8 cellular contexts compared by ENCODE assay signal in the genomic region with DNA sequence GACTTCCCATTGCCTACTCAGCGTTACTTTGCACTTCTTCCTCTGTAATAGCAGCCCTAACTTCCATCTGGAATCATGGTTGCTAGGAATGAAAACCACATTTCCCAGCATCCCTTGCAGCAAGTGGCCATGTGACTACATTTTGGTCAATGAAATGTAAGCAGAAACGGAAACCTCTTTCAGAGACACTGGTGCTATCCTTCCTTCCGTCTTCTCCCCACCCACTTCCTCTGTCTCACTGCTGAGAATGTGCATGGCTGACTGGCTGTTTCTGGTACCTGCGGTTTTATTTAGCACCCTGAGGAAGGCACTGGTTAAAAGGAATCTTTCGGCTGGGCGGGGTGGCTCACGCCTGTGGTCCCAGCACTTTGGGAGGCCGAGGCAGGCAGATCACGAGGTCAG.
A peak's percentile ranks its signal among the peaks of the same experiment; 100 is the strongest.
DNase-seq lines count a peak whose midpoint lies in the region; ATAC-seq and TF ChIP-seq lines count a peak whose summit lies in the region.

No MANE protein-coding gene starts in this region.

- no peak for TF ChIP-seq CTCF in GM23338 (conservative IDR thresholded peaks at IDR 0.05; ENCODE audit: low read depth in 2 of 2)
- no peak for TF ChIP-seq CTCF in OCI-LY1 (IDR thresholded peaks at IDR 0.05; ENCODE audit: low read length)

- no peak overlapping the region for H3K9ac ChIP-seq in OCI-LY1 (ENCODE audit: low read length)

- ATAC-seq in GM23338: peak; percentile 67

- H4K20me1 ChIP-seq in GM23338 (replicated peaks; ENCODE audit: insufficient read depth): no peaks in the 10 kb centered on the region
- no peaks in the 10 kb centered on the region for H4K20me1 ChIP-seq in OCI-LY1 (ENCODE audit: insufficient read depth, low read length)

- H3K27ac ChIP-seq in GM23338 (ENCODE audit: low read depth) (no peak overlapping the region), OCI-LY1 (ENCODE audit: low read depth, low read length, poor library complexity, severe bottlenecking) (no peak overlapping the region)

- H3F3A ChIP-seq in GM23338 (replicated peaks; ENCODE audit: low read depth) (no peaks in the 10 kb centered on the region), OCI-LY1 (ENCODE audit: insufficient read depth, low read length) (no peaks in the 10 kb centered on the region)

- H3K4me1 Mint-ChIP-seq in GM23338: peaks cover 11% of the 10 kb centered on the region
- H3K4me1 Mint-ChIP-seq in immature natural killer cell: peaks cover 59 to 63% of the 10 kb centered on the region in 2 donors
- H3K4me1 Mint-ChIP-seq in stimulated activated naive CD8-positive, alpha-beta T cell treated with anti-CD3 and anti-CD28 coated beads, Interleukin-15, Interleukin-2, amounts not matched to agents 100 ng/mL and 50 ng/mL, for 24 hours (ENCODE audit: low read depth): peaks cover 70% of the 10 kb centered on the region

- DNase-seq in CMK (ENCODE audit: low read depth) (peak; percentile 87), GM23338 (ENCODE audit: low spot score) (peak; percentile 79), immature natural killer cell (peak; percentile 90 to 92 (median 91)), NCI-H1694 treated with DMSO at 0.1 percent for 48 hours (lab: John Stamatoyannopoulos, UW) (no peak), NCI-H2227 (lab: John Stamatoyannopoulos, UW; ENCODE audit: unreplicated experiment) (no peak)
- peak; percentile 63 for DNase-seq in activated CD8-positive, alpha-beta memory T cell treated with anti-CD3 and anti-CD28 coated beads, Interleukin-2, amount 50 U/mL, for 4 hours

- no peaks in the 10 kb centered on the region; the same call in 1 of the 2 replicates for H3K9me2 ChIP-seq in GM23338 (ENCODE audit: insufficient read depth)
- no peaks in the 10 kb centered on the region for H3K9me2 ChIP-seq in OCI-LY1 (ENCODE audit: low read depth, low read length)

- no peak overlapping the region for H3K4me3 ChIP-seq in GM23338
- H3K4me3 ChIP-seq in OCI-LY1 (ENCODE audit: low read depth, low read length, poor library complexity, severe bottlenecking): peak overlapping the region; percentile 44

- no peak overlapping the region for H3K27ac Mint-ChIP-seq in GM23338
- peak overlapping the region; percentile 91 to 98 (median 94) for H3K27ac Mint-ChIP-seq in immature natural killer cell
- H3K27ac Mint-ChIP-seq in stimulated activated naive CD8-positive, alpha-beta T cell treated with anti-CD3 and anti-CD28 coated beads, Interleukin-15, Interleukin-2, amounts not matched to agents 100 ng/mL and 50 ng/mL, for 24 hours: peak overlapping the region; percentile 88

- H3K36me3 ChIP-seq in GM23338 (ENCODE audit: insufficient read depth): no peaks in the 10 kb centered on the region
- no peaks in the 10 kb centered on the region for H3K36me3 ChIP-seq in OCI-LY1 (ENCODE audit: insufficient read depth, low read length)

- no peaks in the 10 kb centered on the region for H3K79me2 ChIP-seq in GM23338 (replicated peaks; ENCODE audit: insufficient read depth)
- H3K79me2 ChIP-seq in OCI-LY1 (ENCODE audit: insufficient read depth, low read length): no peaks in the 10 kb centered on the region

- no peak overlapping the region for H2AFZ ChIP-seq in GM23338
- H2AFZ ChIP-seq in OCI-LY1 (ENCODE audit: low read length): peak overlapping the region; percentile 89

- H3K4me1 ChIP-seq in GM23338 (ENCODE audit: insufficient read depth) (no peaks in the 10 kb centered on the region; the same call in 1 of the 2 replicates), OCI-LY1 (ENCODE audit: insufficient read depth, low read length, severe bottlenecking) (peaks cover 27% of the 10 kb centered on the region)

- no peaks in the 10 kb centered on the region for H3K9me3 Mint-ChIP-seq in GM23338
- no peaks in the 10 kb centered on the region for H3K9me3 Mint-ChIP-seq in immature natural killer cell
- H3K9me3 Mint-ChIP-seq in stimulated activated naive CD8-positive, alpha-beta T cell treated with anti-CD3 and anti-CD28 coated beads, Interleukin-15, Interleukin-2, amounts not matched to agents 100 ng/mL and 50 ng/mL, for 24 hours: no peaks in the 10 kb centered on the region

- H3K27me3 Mint-ChIP-seq in GM23338 (ENCODE audit: insufficient read depth, low read depth, poor library complexity) (peaks cover 4% of the 10 kb centered on the region), immature natural killer cell (ENCODE audit: low read depth in 3 of 3) (peaks cover 8 to 14% (median 9%) of the 10 kb centered on the region in 3 donors)
- H3K27me3 Mint-ChIP-seq in stimulated activated naive CD8-positive, alpha-beta T cell treated with anti-CD3 and anti-CD28 coated beads, Interleukin-15, Interleukin-2, amounts not matched to agents 100 ng/mL and 50 ng/mL, for 24 hours: no peaks in the 10 kb centered on the region

- H3K27me3 ChIP-seq in GM23338 (ENCODE audit: insufficient read depth) (no peaks in the 10 kb centered on the region), OCI-LY1 (ENCODE audit: insufficient read depth, low read length) (no peaks in the 10 kb centered on the region)

- H3K4me3 Mint-ChIP-seq in GM23338 (0 out of 3 replicates have a peak overlapping the region, but pooled peaks have one; percentile 40), immature natural killer cell (peak overlapping the region; percentile 64 to 77 (median 69))
- H3K4me3 Mint-ChIP-seq in stimulated activated naive CD8-positive, alpha-beta T cell treated with anti-CD3 and anti-CD28 coated beads, Interleukin-15, Interleukin-2, amounts not matched to agents 100 ng/mL and 50 ng/mL, for 24 hours: peak overlapping the region; percentile 65

- H3K36me3 Mint-ChIP-seq in GM23338 (ENCODE audit: low read depth) (no peaks in the 10 kb centered on the region), immature natural killer cell (peaks cover 19 to 37% (median 25%) of the 10 kb centered on the region in 3 donors)
- H3K36me3 Mint-ChIP-seq in stimulated activated naive CD8-positive, alpha-beta T cell treated with anti-CD3 and anti-CD28 coated beads, Interleukin-15, Interleukin-2, amounts not matched to agents 100 ng/mL and 50 ng/mL, for 24 hours (ENCODE audit: low read depth): peaks cover 21% of the 10 kb centered on the region

- no peaks in the 10 kb centered on the region for H3K9me3 ChIP-seq in OCI-LY1 (ENCODE audit: low read length)

- no peak overlapping the region for H3K4me2 ChIP-seq in GM23338
- peak overlapping the region; percentile 26; the same call in 1 of the 2 replicates for H3K4me2 ChIP-seq in OCI-LY1 (ENCODE audit: low read length)

TF ChIP-seq in GM23338, 12 proteins besides CTCF, POLR2A, EP300 and RAD21:
- TF ChIP-seq, protein P1, sequence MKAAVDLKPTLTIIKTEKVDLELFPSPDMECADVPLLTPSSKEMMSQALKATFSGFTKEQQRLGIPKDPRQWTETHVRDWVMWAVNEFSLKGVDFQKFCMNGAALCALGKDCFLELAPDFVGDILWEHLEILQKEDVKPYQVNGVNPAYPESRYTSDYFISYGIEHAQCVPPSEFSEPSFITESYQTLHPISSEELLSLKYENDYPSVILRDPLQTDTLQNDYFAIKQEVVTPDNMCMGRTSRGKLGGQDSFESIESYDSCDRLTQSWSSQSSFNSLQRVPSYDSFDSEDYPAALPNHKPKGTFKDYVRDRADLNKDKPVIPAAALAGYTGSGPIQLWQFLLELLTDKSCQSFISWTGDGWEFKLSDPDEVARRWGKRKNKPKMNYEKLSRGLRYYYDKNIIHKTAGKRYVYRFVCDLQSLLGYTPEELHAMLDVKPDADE (IDR thresholded peaks at IDR 0.05): peak; percentile 73
- no peak for TF ChIP-seq ZNF331 (CRISPR knock-in tag; IDR thresholded peaks at IDR 0.05; ENCODE audit: low read depth)
- TF ChIP-seq NANOG (IDR thresholded peaks at IDR 0.05; ENCODE audit: borderline replicate concordance): no peak
- no peak for TF ChIP-seq ZNF114 (CRISPR knock-in tag; IDR thresholded peaks at IDR 0.05)
TF ChIP-seq in GM23338: peak in this region for 1.

Comparison
In these comparisons a context has a peak if more than half of its experiments do, and no peak if none do; other contexts are left out.
1. DNase-seq: peak in CMK (single experiment), GM23338 (single experiment), activated CD8-positive, alpha-beta memory T cell treated with anti-CD3 and anti-CD28 coated beads, Interleukin-2, amount 50 U/mL, for 4 hours (single experiment) and immature natural killer cell (3 of 3); none in NCI-H1694 treated with DMSO at 0.1 percent for 48 hours (single experiment) and NCI-H2227 (single experiment).
2. Peak in every context shown above with its lines, with median percentiles within 50 percentile points of each other: H3K4me3 Mint-ChIP-seq.